ENCODE assay signal across 24 cellular contexts in the genomic region with DNA sequence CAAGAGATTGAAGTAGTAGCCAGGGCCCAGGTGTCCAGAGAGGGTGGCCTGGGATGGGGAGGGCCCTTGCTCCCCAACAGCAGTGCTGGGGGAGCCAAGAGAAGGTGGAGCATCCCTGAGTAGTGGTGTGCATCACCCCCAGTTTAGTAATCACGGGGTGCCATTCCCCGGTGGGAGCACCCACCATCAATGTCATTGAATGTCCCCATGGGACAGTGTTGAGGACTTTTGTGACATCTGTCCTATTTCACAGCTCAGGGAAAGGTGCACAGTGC. TPM values are rescaled to one million over a fixed set of nuclear protein-coding genes. Genes with fewer than 3 reads are reported as not detected.
A peak's percentile ranks its signal among the peaks of the same experiment; 100 is the strongest.
DNase-seq lines count a peak whose midpoint lies in the region; ATAC-seq, FAIRE-seq and TF ChIP-seq lines count a peak whose summit lies in the region.
"Had no signal": no experiment of that assay in that cellular context is flagged by ENCODE, and none has a peak within 500 bp of the region (broad histone marks: within the 10 kb centered on the region; RNA-seq: fewer than 3 reads in every experiment).

No MANE protein-coding gene starts in this region.

- no peak overlapping the region for H3K4me3 ChIP-seq in H1 (ENCODE audit: extremely low read depth in 1 of 4, insufficient read depth in 2 of 4, low read depth in 3 of 4, low read length in 4 of 4)
- H3K4me3 ChIP-seq in neuronal stem cell (ENCODE audit: low read length in 2 of 2): no peak overlapping the region
- H3K4me3 ChIP-seq: A549; BLaER1 treated with 17β-estradiol and CSF1 and Interleukin-3, amounts not matched to agents 10 nM and 100 nM; GM12878 had no signal

- H3K4me2 ChIP-seq in H1 (ENCODE audit: insufficient read depth in 1 of 2, low read depth in 2 of 2, low read length in 2 of 2): no peak overlapping the region
- no peak overlapping the region for H3K4me2 ChIP-seq in neuronal stem cell (ENCODE audit: insufficient read depth, low read length, poor library complexity, severe bottlenecking)
- H3K4me2 ChIP-seq: A549; BLaER1 treated with 17β-estradiol and CSF1 and Interleukin-3, amounts not matched to agents 10 nM and 100 nM had no signal

- H4K91ac ChIP-seq in H1 (replicated peaks; ENCODE audit: insufficient read length, low read length) (no peak overlapping the region), neuronal stem cell (ENCODE audit: low read depth, low read length, poor library complexity) (no peak overlapping the region)

- DNase-seq in 8988T (peak; percentile 2), H1 (ENCODE audit: low read depth in 1 of 2, low spot score in 2 of 2) (no peak), neuronal stem cell (ENCODE audit: low spot score) (no peak), NCI-H69 (lab: John Stamatoyannopoulos, UW) (no peak)
- DNase-seq: ACHN; AML-193; BE2C; CD4-positive, alpha-beta T cell; CD8-positive, alpha-beta memory T cell; DMS 273 treated with DMSO at 0.1 percent for 48 hours; DMS79; EL; GDM1; GOT3; HCEC 1CT had no signal

- H2BK20ac ChIP-seq in H1 (ENCODE audit: low read length): no peak overlapping the region

- TF ChIP-seq RAD21 in H1 (IDR thresholded peaks at IDR 0.05 in 1 of 2, conservative IDR thresholded peaks at IDR 0.05 in 1 of 2; ENCODE audit: low read depth in 2 of 2, low read length in 2 of 2): no peak

- 100% methylated on average over 2 of the region's 2 CpGs; no CpG with 5 or more reads in 1 of the 2 experiments for WGBS in H1 (ENCODE audit: extremely low coverage in 1 of 2, insufficient coverage in 1 of 2, insufficient read length in 1 of 2, insufficient replicate concordance in 2 of 2, low coverage in 1 of 2, low lambda C conversion rate in 2 of 2, missing lambda C conversion rate in 1 of 2), 2 experiments
- WGBS in neuronal stem cell (ENCODE audit: extremely low coverage in 2 of 2, insufficient read length in 2 of 2, insufficient replicate concordance in 1 of 2), 2 donors: no CpG with 5 or more reads among the region's 2 CpGs

- peak overlapping the region; percentile 53; the same call in 1 of the 2 replicates for H2AK5ac ChIP-seq in H1 (ENCODE audit: low read depth, low read length)
- peak overlapping the region; percentile 48 for H2AK5ac ChIP-seq in neuronal stem cell (ENCODE audit: low read depth, low read length)

- CTCF ChIA-PET in H1 (lab: Charles Lee; ENCODE audit: partially characterized antibody): interaction anchor here (1.2 to 8.8 kb wide), 5 partner anchors 7 to 118 kb away, joined by 3 to 66 read pairs (median 4); no protein-coding TSS in a partner anchor

- H4K5ac ChIP-seq in H1 (ENCODE audit: insufficient read length, low read depth, low read length): no peak overlapping the region

- no peak overlapping the region for H3K18ac ChIP-seq in H1 (ENCODE audit: extremely low read depth, low read length)
- no peak overlapping the region for H3K18ac ChIP-seq in neuronal stem cell (ENCODE audit: low read length)

- peaks cover 7% of the 10 kb centered on the region; the same call in 1 of the 2 replicates for H3K23me2 ChIP-seq in H1 (ENCODE audit: low read depth, low read length)

- no peak overlapping the region for H3K23ac ChIP-seq in H1 (ENCODE audit: insufficient read length)
- H3K23ac ChIP-seq in neuronal stem cell (ENCODE audit: low read depth, low read length, poor library complexity): no peak overlapping the region

- H3K79me1 ChIP-seq in H1 (ENCODE audit: low read depth, low read length): no peaks in the 10 kb centered on the region; the same call in 1 of the 2 replicates
- no peaks in the 10 kb centered on the region for H3K79me1 ChIP-seq in neuronal stem cell (ENCODE audit: low read depth, low read length)

- peaks cover 0 to 2% (median 0%) of the 10 kb centered on the region in 4 experiments; a peak in 1 of 7 replicates for H3K27me3 ChIP-seq in H1 (replicated peaks in 1 of 4; ENCODE audit: control insufficient read depth in 3 of 4, extremely low read depth in 1 of 4, insufficient read depth in 3 of 4, low read length in 3 of 4)
- peaks cover 0 to 55% (median 3%) of the 10 kb centered on the region in 3 experiments for H3K27me3 ChIP-seq in neuronal stem cell (ENCODE audit: control insufficient read depth in 3 of 3, insufficient read depth in 3 of 3, low read depth in 1 of 3, low read length in 3 of 3)

- ATAC-seq in GM19452 (IDR thresholded peaks at IDR 0.05; ENCODE audit: unreplicated experiment): no peak
- ATAC-seq in GM21423 (IDR thresholded peaks at IDR 0.05; ENCODE audit: unreplicated experiment): no peak
- ATAC-seq: A549, GM12878 had no signal

- H4K8ac ChIP-seq in H1 (ENCODE audit: extremely low read depth, insufficient read depth, low read length) (no peak overlapping the region), neuronal stem cell (ENCODE audit: low read depth, low read length) (no peak overlapping the region)

- H2BK15ac ChIP-seq in H1 (ENCODE audit: low read length) (no peak overlapping the region), neuronal stem cell (ENCODE audit: low read length) (no peak overlapping the region)

- H2AFZ ChIP-seq in H1 (ENCODE audit: low read length) (no peak overlapping the region), neuronal stem cell (ENCODE audit: low read length) (no peak overlapping the region)

- H3K9me3 ChIP-seq in H1 (ENCODE audit: insufficient read depth in 2 of 2, low read depth in 1 of 2, low read length in 1 of 2) (no peaks in the 10 kb centered on the region), neuronal stem cell (replicated peaks in 1 of 2; ENCODE audit: control insufficient read depth in 2 of 2, insufficient read depth in 1 of 2, low read depth in 1 of 2, low read length in 2 of 2) (no peaks in the 10 kb centered on the region)
- H3K9me3 ChIP-seq: A549; BE2C; BLaER1 treated with 17β-estradiol and CSF1 and Interleukin-3, amounts not matched to agents 10 nM and 100 nM had no signal

- FAIRE-seq in H1 (lab: Jason Lieb, UNC): no peak
- FAIRE-seq: A549, D721Med, GM12878, GM19239 had no signal

- H3K14ac ChIP-seq in H1 (ENCODE audit: insufficient read length): no peak overlapping the region
- H3K14ac ChIP-seq in neuronal stem cell (ENCODE audit: low read length): no peak overlapping the region

- TF ChIP-seq CTCF in H1 (IDR thresholded peaks at IDR 0.05; ENCODE audit: control extremely low read depth in 1 of 3, insufficient read depth in 1 of 3, low read depth in 1 of 3, low read length in 3 of 3): no peak

- TF ChIP-seq POLR2A in H1 (IDR thresholded peaks at IDR 0.05; ENCODE audit: control extremely low read depth in 1 of 2, low read depth in 2 of 2, low read length in 2 of 2): no peak

- POLR2A ChIA-PET in H1 (lab: Charles Lee; ENCODE audit: partially characterized antibody): no interaction called here

- H3K9ac ChIP-seq in H1 (replicated peaks in 1 of 4; ENCODE audit: extremely low read depth in 1 of 4, low read depth in 3 of 4, low read length in 3 of 4) (no peak overlapping the region), neuronal stem cell (ENCODE audit: low read depth, low read length, poor library complexity) (no peak overlapping the region)
- H3K9ac ChIP-seq: BLaER1 treated with 17β-estradiol and CSF1 and Interleukin-3, amounts not matched to agents 10 nM and 100 nM had no signal

- H3K27ac ChIP-seq in H1 (ENCODE audit: low read depth, low read length) (no peak overlapping the region), neuronal stem cell (replicated peaks; ENCODE audit: low read length) (no peak overlapping the region)
- H3K27ac ChIP-seq: 22Rv1; A549; BLaER1 treated with 17β-estradiol and CSF1 and Interleukin-3, amounts not matched to agents 10 nM and 100 nM had no signal

- TF ChIP-seq EP300 in H1 (IDR thresholded peaks at IDR 0.05; ENCODE audit: borderline replicate concordance in 1 of 2, low read depth in 2 of 2, low read length in 2 of 2): no peak

- H3K79me2 ChIP-seq in H1 (ENCODE audit: control insufficient read depth in 1 of 2, insufficient read depth in 2 of 2, low read length in 2 of 2): no peaks in the 10 kb centered on the region; a peak in 1 of 4 replicates

- no peak overlapping the region for H2BK120ac ChIP-seq in H1 (replicated peaks; ENCODE audit: low read depth, low read length)
- H2BK120ac ChIP-seq in neuronal stem cell (ENCODE audit: low read depth, low read length): no peak overlapping the region

- H2BK12ac ChIP-seq in H1 (ENCODE audit: low read depth, low read length) (no peak overlapping the region), neuronal stem cell (ENCODE audit: low read length) (no peak overlapping the region)

- H2BK5ac ChIP-seq in H1 (ENCODE audit: low read depth, low read length) (no peak overlapping the region), neuronal stem cell (ENCODE audit: low read length) (no peak overlapping the region)

- no peak overlapping the region for H3K4ac ChIP-seq in H1 (replicated peaks; ENCODE audit: insufficient read length, low read depth, low read length)
- no peak overlapping the region for H3K4ac ChIP-seq in neuronal stem cell (ENCODE audit: low read length)

- H3K4me1 ChIP-seq in H1 (replicated peaks in 1 of 4; ENCODE audit: control insufficient read depth in 3 of 4, insufficient read depth in 4 of 4, low read length in 3 of 4) (peaks cover 0 to 22% (median 15%) of the 10 kb centered on the region in 4 experiments; a peak in 6 of 7 replicates), neuronal stem cell (ENCODE audit: control insufficient read depth in 2 of 2, insufficient read depth in 1 of 2, low read depth in 1 of 2, low read length in 2 of 2) (peaks cover 0 to 24% of the 10 kb centered on the region in 2 donors)
- H3K4me1 ChIP-seq: A549, BE2C had no signal

- H3K36me3 ChIP-seq in H1 (ENCODE audit: control insufficient read depth in 2 of 4, insufficient read depth in 4 of 4, low read length in 3 of 4): no peaks in the 10 kb centered on the region
- no peaks in the 10 kb centered on the region for H3K36me3 ChIP-seq in neuronal stem cell (replicated peaks in 1 of 2; ENCODE audit: control insufficient read depth in 2 of 2, insufficient read depth in 2 of 2, low read length in 2 of 2)
- H3K36me3 ChIP-seq: BE2C; BLaER1 treated with 17β-estradiol and CSF1 and Interleukin-3, amounts not matched to agents 10 nM and 100 nM had no signal

- no peaks in the 10 kb centered on the region for H4K20me1 ChIP-seq in H1 (replicated peaks in 1 of 2; ENCODE audit: control insufficient read depth in 1 of 2, insufficient read depth in 2 of 2, low read length in 2 of 2)

- no peak overlapping the region for H3K56ac ChIP-seq in H1 (replicated peaks; ENCODE audit: insufficient read length, low read depth, low read length)

RNA-seq across cellular contexts. Expression of gene CPZ, which starts 4.4 kb away (rescaled TPM):
- total RNA-seq in H1 (2021; fragmentation: NEBNext Ultra II Directional; extraction: Animal tissue kit (Norgen Biotek cat#: 25700)): 28.8 and 31.5 TPM in 2 replicates
- 40.7 and 67.4 TPM in 2 replicates for polyA plus RNA-seq in H1 (2011; rRNA removed)
- polyA plus RNA-seq in H1 (2011; cell fraction: cytosol; rRNA removed): 38.3 TPM
- 98.5 TPM for polyA plus RNA-seq in H1 (2011; cell fraction: nucleus; rRNA removed)
- polyA plus RNA-seq in H1 (2012, experiment 1 of 2): 29.4 to 44.2 TPM (median 42.1 TPM) in 4 replicates
- polyA plus RNA-seq in H1 (2012, experiment 2 of 2): 35.2 TPM
- polyA plus RNA-seq in H1 (2013, experiment 1 of 2): 26.2 TPM
- 24.4 TPM for polyA plus RNA-seq in H1 (2013, experiment 2 of 2)
- polyA minus RNA-seq in H1 (2011; rRNA and poly(A)+ RNA removed): 12.0 and 13.2 TPM in 2 replicates
- 20.3 TPM for polyA minus RNA-seq in H1 (2011; cell fraction: cytosol; rRNA and poly(A)+ RNA removed)
- polyA minus RNA-seq in H1 (2011; cell fraction: nucleus; rRNA and poly(A)+ RNA removed): 32.0 TPM
- 6.7 TPM for polyA plus RNA-seq in neuronal stem cell (2013, experiment 1 of 2)
- polyA plus RNA-seq in neuronal stem cell (2013, experiment 2 of 2): 6.7 TPM
- total RNA-seq: CD4-positive, alpha-beta T cell; CD8-positive, alpha-beta memory T cell; GM12878 had no signal
- polyA plus RNA-seq: CD14-positive monocyte; CD8-positive, alpha-beta memory T cell; GM12878 had no signal

RNA-seq across cellular contexts. Expression of gene GPR78, which starts 7.9 kb away (rescaled TPM):
- total RNA-seq in H1 (2021; fragmentation: NEBNext Ultra II Directional; extraction: Animal tissue kit (Norgen Biotek cat#: 25700)): 3.0 and 3.3 TPM in 2 replicates
- polyA plus RNA-seq in H1 (2011; rRNA removed): 1.0 and 2.2 TPM in 2 replicates
- 1.6 TPM for polyA plus RNA-seq in H1 (2011; cell fraction: cytosol; rRNA removed)
- 10.5 TPM for polyA plus RNA-seq in H1 (2011; cell fraction: nucleus; rRNA removed)
- polyA plus RNA-seq in H1 (2012, experiment 1 of 2): 1.7 to 2.0 TPM (median 1.9 TPM) in 4 replicates
- 0.84 TPM for polyA plus RNA-seq in H1 (2012, experiment 2 of 2)
- 0.75 TPM for polyA plus RNA-seq in H1 (2013, experiment 1 of 2)
- 0.68 TPM for polyA plus RNA-seq in H1 (2013, experiment 2 of 2)
- polyA minus RNA-seq in H1 (2011; rRNA and poly(A)+ RNA removed): 1.8 and 3.0 TPM in 2 replicates
- polyA minus RNA-seq in H1 (2011; cell fraction: cytosol; rRNA and poly(A)+ RNA removed): 0.59 TPM
- 8.6 TPM for polyA minus RNA-seq in H1 (2011; cell fraction: nucleus; rRNA and poly(A)+ RNA removed)
- 0.22 TPM for polyA plus RNA-seq in neuronal stem cell (2013, experiment 1 of 2)
- 0.15 TPM for polyA plus RNA-seq in neuronal stem cell (2013, experiment 2 of 2)
- total RNA-seq: CD4-positive, alpha-beta T cell; CD8-positive, alpha-beta memory T cell; GM12878 had no signal
- polyA plus RNA-seq: CD14-positive monocyte; CD8-positive, alpha-beta memory T cell had no signal
